ENCODE assay signal across 1 cellular context in genomic region chr13:81051873-81052272, GRCh38.
TF ChIP-seq lines count a peak whose summit lies in the region.

No MANE protein-coding gene starts in this region.

TF ChIP-seq in GM23338, 12 proteins besides CTCF, POLR2A, EP300 and RAD21 (continued from another document):
- no peak for TF ChIP-seq REST (IDR thresholded peaks at IDR 0.05; ENCODE audit: unreplicated experiment)
- no peak for TF ChIP-seq JUNB (IDR thresholded peaks at IDR 0.05; ENCODE audit: unreplicated experiment)
- TF ChIP-seq NANOG (IDR thresholded peaks at IDR 0.05; ENCODE audit: borderline replicate concordance) = no peak
- no peak for TF ChIP-seq ETS1 (IDR thresholded peaks at IDR 0.05)
TF ChIP-seq in GM23338: peak in this region for 0.
